Comparison of ENCODE assay signal across 8 cellular contexts in the genomic region with DNA sequence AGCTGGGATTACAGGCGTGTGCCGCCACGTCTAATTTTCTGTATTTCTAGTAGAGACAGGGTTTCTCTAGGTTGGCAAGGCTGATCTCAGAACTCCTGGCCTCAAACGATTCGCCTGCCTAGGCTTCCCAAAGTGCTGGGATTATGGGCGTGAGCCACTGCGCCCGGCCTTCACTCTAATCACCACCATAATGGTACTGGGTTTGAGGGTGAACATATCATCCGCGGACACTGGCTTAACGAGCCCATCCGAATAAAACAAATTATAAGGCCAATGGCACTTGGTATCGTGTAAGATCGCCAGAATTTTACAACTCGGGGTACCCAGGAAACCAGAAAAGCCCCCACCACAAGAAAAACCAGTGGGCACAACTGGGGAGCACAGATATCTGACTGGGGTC. TPM values are rescaled to one million over a fixed set of nuclear protein-coding genes. Genes with fewer than 3 reads are reported as not detected.
DNase-seq lines count a peak whose midpoint lies in the region; ATAC-seq and TF ChIP-seq lines count a peak whose summit lies in the region.

No MANE protein-coding gene starts in this region.

- in situ Hi-C loops in gastrocnemius medialis (cut with MboI; ENCODE audit: low sequenced_read_pairs in 4 of 4) (loop anchor here in 2 of 4 donors (5.0 to 10.0 kb wide), 2 partner anchors 47 to 49 kb away; partner anchors contain the start of genes ZKSCAN5 (in 2 of the 2) and ZNF394 (in 2 of the 2)), ACHN (cut with HindIII; ENCODE audit: low pct_ligation_motif_present, low pct_unique_long_range_greater_than_20kb, low sequenced_read_pairs) (no loop called here)

- H3K4me3 ChIP-seq in H7 (ENCODE audit: insufficient read depth, low read depth, low read length) (peak overlapping the region; percentile 94), WI38 (ENCODE audit: low read depth, low read length) (peak overlapping the region; percentile 98), gastrocnemius medialis (peak overlapping the region; percentile 92 to 99 (median 96))

- TF ChIP-seq POLR2A in gastrocnemius medialis (IDR thresholded peaks at IDR 0.05) = no peak

- H3K27ac ChIP-seq in gastrocnemius medialis = peak overlapping the region; percentile 83 to 94 (median 92)
- no peak overlapping the region for H3K27ac ChIP-seq in caudate nucleus (ENCODE audit: low read depth, low read length)

- ATAC-seq in left cardiac atrium (peak; percentile 11 to 37), gastrocnemius medialis (peak; percentile 23 to 25), GM18517 (IDR thresholded peaks at IDR 0.05; ENCODE audit: unreplicated experiment) (no peak)

- DNase-seq in H7 (no peak), left cardiac atrium (no peak), gastrocnemius medialis (no peak), ACHN (no peak), caudate nucleus (lab: John Stamatoyannopoulos, UW) (no peak), GM10266 (ENCODE audit: extremely low spot score) (no peak)

- intact Hi-C loops in left cardiac atrium (cut with DNase I) (loop anchor here in 1 of 2 donors (5.0 kb wide), 1 partner anchor 49 kb away; the partner anchor contains the start of genes ZKSCAN5 and ZNF394), gastrocnemius medialis (cut with DNase I; ENCODE audit: low total_unique reads) (loop anchor here (10.0 kb wide), 2 partner anchors 873 to 1323 kb away; partner anchors contain the start of genes MEPCE, SRRT and ZCWPW1)

- H3K4me1 ChIP-seq in gastrocnemius medialis = peaks cover 14% of the 10 kb centered on the region in 2 donors

- no peaks in the 10 kb centered on the region; the same call in 1 of the 2 replicates for H3K36me3 ChIP-seq in H7 (replicated peaks; ENCODE audit: control insufficient read depth, insufficient read depth, low read length)
- peaks cover 0 to 29% of the 10 kb centered on the region in 2 donors for H3K36me3 ChIP-seq in gastrocnemius medialis

- TF ChIP-seq CTCF in WI38 (IDR thresholded peaks at IDR 0.05; ENCODE audit: low read depth, low read length) = no peak
- no peak for TF ChIP-seq CTCF in gastrocnemius medialis (IDR thresholded peaks at IDR 0.05 in 4 of 5, conservative IDR thresholded peaks at IDR 0.05 in 1 of 5)
- no peak for TF ChIP-seq CTCF in GM10266 (IDR thresholded peaks at IDR 0.05; ENCODE audit: control insufficient read depth, insufficient read depth, low read depth, missing control alignments)

- H3K9me3 ChIP-seq in gastrocnemius medialis = no peaks in the 10 kb centered on the region

- H3K27me3 ChIP-seq in H7 (ENCODE audit: control insufficient read depth, insufficient read depth, low read length) (no peaks in the 10 kb centered on the region), gastrocnemius medialis (no peaks in the 10 kb centered on the region)

RNA-seq across cellular contexts. Expression of gene FAM200A, which starts 0.6 kb away (rescaled TPM):
- total RNA-seq in H7 (2014; rRNA removed; shearing (Covaris generic)) = 7.2 and 8.1 TPM in 2 replicates
- total RNA-seq in left cardiac atrium = 1 to 10 TPM; 5.4 to 5.6 TPM
- 1 to 10 TPM; 2.3 to 5.7 (median 3.8) TPM for total RNA-seq in gastrocnemius medialis

RNA-seq across cellular contexts. Expression of gene ZNF655, which starts 7.1 kb away (rescaled TPM):
- total RNA-seq in H7 (2014; rRNA removed; shearing (Covaris generic)) = 37.6 and 58.6 TPM in 2 replicates
- total RNA-seq in left cardiac atrium (10 to 100 TPM; 31.5 to 45.1 TPM), gastrocnemius medialis (10 to 100 TPM; 41.5 to 85.1 (median 56.5) TPM)

RNA-seq across cellular contexts. Expression of gene TMEM225B, which starts 46.7 kb away (rescaled TPM):
- 0.48 and 0.52 TPM in 2 replicates for total RNA-seq in H7 (2014; rRNA removed; shearing (Covaris generic))
- total RNA-seq in left cardiac atrium (under 1 TPM; 0.18 to 0.50 TPM), gastrocnemius medialis (not detected)

RNA-seq across cellular contexts. Expression of gene ZKSCAN5, which starts 46.9 kb away (rescaled TPM):
- total RNA-seq in H7 (2014; rRNA removed; shearing (Covaris generic)) = 20.0 and 28.7 TPM in 2 replicates
- total RNA-seq in left cardiac atrium = 1 to 10 TPM; 6.1 to 6.3 TPM
- 10 to 100 TPM in 3 of 4 donors, 1 to 10 TPM in 1; 7.3 to 12.3 (median 10.5) TPM for total RNA-seq in gastrocnemius medialis

RNA-seq across cellular contexts. Expression of gene ZNF394, which starts 51.2 kb away (rescaled TPM):
- total RNA-seq in H7 (2014; rRNA removed; shearing (Covaris generic)) = 18.4 and 20.1 TPM in 2 replicates
- 10 to 100 TPM; 17.3 to 19.6 TPM for total RNA-seq in left cardiac atrium
- 10 to 100 TPM; 14.2 to 19.2 (median 15.7) TPM for total RNA-seq in gastrocnemius medialis
